Comparison of ENCODE assay signal across 8 cellular contexts in the genomic region with DNA sequence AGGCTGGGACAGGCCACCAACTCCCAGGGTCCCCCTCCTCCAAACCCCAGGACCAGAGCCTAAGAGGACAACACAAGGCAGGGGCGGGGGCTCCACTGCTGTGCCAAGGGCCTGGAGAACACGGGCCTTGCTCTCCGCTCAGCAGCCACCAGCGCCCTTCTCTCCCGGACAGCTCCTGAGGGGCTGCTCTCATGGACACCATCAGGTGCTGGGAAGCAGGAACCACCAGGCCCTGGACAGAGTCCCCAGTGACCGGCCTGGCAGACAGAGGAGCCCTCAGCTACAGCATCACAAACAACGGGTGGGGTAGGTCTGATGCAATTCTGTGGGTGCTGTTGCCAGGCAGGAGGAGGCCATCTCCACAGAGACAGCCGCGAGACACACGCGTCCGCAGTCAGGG. TPM values are rescaled to one million over a fixed set of nuclear protein-coding genes. Genes with fewer than 3 reads are reported as not detected.
DNase-seq lines count a peak whose midpoint lies in the region; ATAC-seq and TF ChIP-seq lines count a peak whose summit lies in the region.
"Not testable (repeated sequence)": the region's sequence is repeated elsewhere in the genome, so short reads cannot be mapped to it uniquely, and the experiment has no call there.
"Had no signal": no experiment of that assay in that cellular context is flagged by ENCODE, and none has a peak within 500 bp of the region (broad histone marks: within the 10 kb centered on the region; RNA-seq: fewer than 3 reads in every experiment).

No MANE protein-coding gene starts in this region.

- peak overlapping the region; percentile 28 for H3K4me3 Mint-ChIP-seq in T-helper 17 cell
- peak overlapping the region; percentile 55 for H3K4me3 Mint-ChIP-seq in MCF 10A (ENCODE audit: unreplicated experiment)
- H3K4me3 Mint-ChIP-seq in osteocyte (ENCODE audit: unreplicated experiment) = peak overlapping the region; percentile 35

- not testable (repeated sequence) for H3K27ac ChIP-seq in fibroblast of lung (ENCODE audit: insufficient read depth, low read length)
- H3K27ac ChIP-seq in right atrium auricular region = peak overlapping the region; percentile 39 to 66
- peak overlapping the region in 4 of 5 donors; percentile 56 to 77 (median 68) for H3K27ac ChIP-seq in stomach

- H4K20me1 ChIP-seq in fibroblast of lung (ENCODE audit: control insufficient read depth, extremely low read depth, insufficient read depth, low read length) = not testable (repeated sequence)

- TSS peak; percentile 20 for BruUV-seq in MCF 10A (replicated peaks; lab: Mats Ljungman, UMichigan)

- peak overlapping the region; percentile 44 for H3K4me2 ChIP-seq in fibroblast of lung (ENCODE audit: extremely low read depth, insufficient read depth, low read length)

- peak; percentile 36 for DNase-seq in EH (ENCODE audit: low read depth)
- not testable (repeated sequence) for DNase-seq in T-helper 17 cell; MCF 10A (ENCODE audit: unreplicated experiment); fibroblast of lung (ENCODE audit: low read depth in 2 of 2); right atrium auricular region (ENCODE audit: low spot score); osteocyte (ENCODE audit: extremely low spot score, unreplicated experiment); stomach

- not testable (repeated sequence) for H2AFZ ChIP-seq in fibroblast of lung (ENCODE audit: low read length)

- H3K36me3 ChIP-seq in fibroblast of lung (ENCODE audit: control insufficient read depth, insufficient read depth, low read length); right atrium auricular region; stomach: not testable (repeated sequence)

- not testable (repeated sequence) for TF ChIP-seq CTCF in MCF 10A (IDR thresholded peaks at IDR 0.05; ENCODE audit: unreplicated experiment); fibroblast of lung (conservative IDR thresholded peaks at IDR 0.05 in 1 of 2, IDR thresholded peaks at IDR 0.05 in 1 of 2; ENCODE audit: low read depth in 1 of 2, low read length in 2 of 2); right atrium auricular region (IDR thresholded peaks at IDR 0.05); osteocyte (IDR thresholded peaks at IDR 0.05); stomach (IDR thresholded peaks at IDR 0.05)

- WGBS in stomach, 5 donors = 20 to 80% (median 74%) methylated on average over 1 to 7 of the region's 12 CpGs

- H3K4me1 ChIP-seq in fibroblast of lung (ENCODE audit: control insufficient read depth, extremely low read depth, insufficient read depth, low read length) = not testable (repeated sequence)
- peaks cover 0 to 21% of the 10 kb centered on the region in 2 donors for H3K4me1 ChIP-seq in right atrium auricular region
- H3K4me1 ChIP-seq in stomach = peaks cover 5 to 44% (median 20%) of the 10 kb centered on the region in 4 donors

- intact Hi-C loops in MCF 10A (cut with micrococcal nuclease); stomach (cut with DNase I; ENCODE audit: low total_unique reads): not testable (repeated sequence)

- not testable (repeated sequence) for ATAC-seq in T-helper 17 cell

- H3K4me1 Mint-ChIP-seq in T-helper 17 cell; MCF 10A (ENCODE audit: insufficient read depth, unreplicated experiment): not testable (repeated sequence)
- H3K4me1 Mint-ChIP-seq in osteocyte (ENCODE audit: unreplicated experiment) = peaks cover 16% of the 10 kb centered on the region

- peaks cover 24% of the 10 kb centered on the region for H3K79me2 ChIP-seq in fibroblast of lung (ENCODE audit: control insufficient read depth, insufficient read depth, low read length)

- not testable (repeated sequence) for TF ChIP-seq EP300 in stomach (IDR thresholded peaks at IDR 0.05)

- POLR2A ChIA-PET in MCF 10A (lab: Yijun Ruan, JAX) = not testable (repeated sequence)

- H3K9me3 ChIP-seq in T-helper 17 cell (ENCODE audit: control insufficient read depth, low read length, poor library complexity, severe bottlenecking); fibroblast of lung (ENCODE audit: control insufficient read depth, insufficient read depth, low read depth, low read length); right atrium auricular region; stomach: not testable (repeated sequence)

- CTCF ChIA-PET in MCF 10A (lab: Yijun Ruan, JAX) = not testable (repeated sequence)

- TF ChIP-seq POLR2A in stomach (IDR thresholded peaks at IDR 0.05) = not testable (repeated sequence)

- H3K9me3 Mint-ChIP-seq in MCF 10A (ENCODE audit: unreplicated experiment); osteocyte (ENCODE audit: unreplicated experiment): not testable (repeated sequence)

- H3K27me3 Mint-ChIP-seq in T-helper 17 cell; MCF 10A (ENCODE audit: insufficient read depth, unreplicated experiment); osteocyte (ENCODE audit: unreplicated experiment): not testable (repeated sequence)

- H3K27ac Mint-ChIP-seq in T-helper 17 cell; MCF 10A (ENCODE audit: low read depth, unreplicated experiment); osteocyte (ENCODE audit: unreplicated experiment): not testable (repeated sequence)

- H3K4me3 ChIP-seq in fibroblast of lung (replicated peaks in 1 of 4; ENCODE audit: control extremely low read depth in 1 of 4, insufficient read depth in 1 of 4, low read depth in 3 of 4, low read length in 4 of 4) (peak overlapping the region in 2 of 4 experiments; percentile 35 to 54), right atrium auricular region (peak overlapping the region in 1 of 2 donors; percentile 19), stomach (peak overlapping the region; percentile 5 to 19 (median 14))

- H3K36me3 Mint-ChIP-seq in T-helper 17 cell (ENCODE audit: low read depth); MCF 10A (ENCODE audit: insufficient read depth, unreplicated experiment); osteocyte (ENCODE audit: unreplicated experiment): not testable (repeated sequence)

- not testable (repeated sequence) for H3K27me3 ChIP-seq in fibroblast of lung (ENCODE audit: control insufficient read depth, insufficient read depth, low read length); right atrium auricular region; stomach

- not testable (repeated sequence) for H3K9ac ChIP-seq in fibroblast of lung (ENCODE audit: insufficient read depth, low read length)

RNA-seq across cellular contexts. Expression of gene PKD1, which starts 1.9 kb away (rescaled TPM):
- total RNA-seq in T-helper 17 cell = 10 to 100 TPM; 86.6 to 88.9 TPM
- 159 and 187 TPM in 2 replicates for total RNA-seq in MCF 10A (2022)
- 120 and 199 TPM in 2 replicates for total RNA-seq in fibroblast of lung
- 15.2 and 16.3 TPM in 2 replicates for polyA plus RNA-seq in fibroblast of lung
- 42.7 and 46.9 TPM in 2 replicates for polyA plus RNA-seq in fibroblast of lung (2012)
- 31.7 and 46.0 TPM in 2 replicates for polyA minus RNA-seq in fibroblast of lung (ENCODE audit: low replicate concordance)
- total RNA-seq in right atrium auricular region = 100 to 1,000 TPM; 218 to 276 TPM
- 169 and 188 TPM in 2 replicates for total RNA-seq in osteocyte
- total RNA-seq in stomach = 100 to 1,000 TPM in 3 of 5 donors, 10 to 100 TPM in 2; 88.5 to 776 (median 459) TPM
- polyA plus RNA-seq in stomach = 10 to 100 TPM; 10.4 to 58.9 (median 22.7) TPM

RNA-seq across cellular contexts. Expression of gene RAB26, which starts 14.6 kb away (rescaled TPM):
- total RNA-seq in T-helper 17 cell (under 1 TPM; 0.21 to 0.57 TPM), MCF 10A (2022) (0.81 and 1.0 TPM in 2 replicates), fibroblast of lung (0.51 and 2.0 TPM in 2 replicates), right atrium auricular region (1 to 10 TPM in 1 of 2 donors, under 1 TPM in 1; 0.31 to 1.4 TPM), osteocyte (2.0 and 3.4 TPM in 2 replicates), stomach (100 to 1,000 TPM in 1 of 5 donors, 10 to 100 TPM in 1, not detected in 3; 27.2 to 114 TPM)
- polyA plus RNA-seq in fibroblast of lung (0.43 and 1.3 TPM in 2 replicates), stomach (10 to 100 TPM; 15.1 to 63.4 (median 20.3) TPM)
- polyA plus RNA-seq in fibroblast of lung (2012) = 0.65 and 2.1 TPM in 2 replicates
- polyA minus RNA-seq in fibroblast of lung (ENCODE audit: low replicate concordance) = 0.94 and 8.3 TPM in 2 replicates
- total RNA-seq: CD4-positive, CD25-positive, alpha-beta regulatory T cell had no signal

RNA-seq across cellular contexts. Expression of gene TRAF7, which starts 21.8 kb away (rescaled TPM):
- total RNA-seq in T-helper 17 cell (10 to 100 TPM; 32.4 to 35.0 TPM), MCF 10A (2022) (87.4 and 98.6 TPM in 2 replicates), fibroblast of lung (52.1 and 60.3 TPM in 2 replicates), right atrium auricular region (10 to 100 TPM; 16.1 to 27.0 TPM), osteocyte (78.1 and 84.9 TPM in 2 replicates), stomach (100 to 1,000 TPM in 1 of 5 donors, 10 to 100 TPM in 4; 20.9 to 204 (median 58.9) TPM)
- polyA plus RNA-seq in fibroblast of lung (38.7 and 44.4 TPM in 2 replicates), stomach (10 to 100 TPM; 27.1 to 39.5 (median 37.3) TPM)
- 77.9 and 87.1 TPM in 2 replicates for polyA plus RNA-seq in fibroblast of lung (2012)
- polyA minus RNA-seq in fibroblast of lung (ENCODE audit: low replicate concordance) = 135 and 152 TPM in 2 replicates
